Comparison of ENCODE assay signal across 19 cellular contexts in genomic region chr11:103480421-103480820, GRCh38.
A peak's percentile ranks its signal among the peaks of the same experiment; 100 is the strongest.
DNase-seq lines count a peak whose midpoint lies in the region; ATAC-seq and TF ChIP-seq lines count a peak whose summit lies in the region.
"Had no signal": no experiment of that assay in that cellular context is flagged by ENCODE, and none has a peak within 500 bp of the region (broad histone marks: within the 10 kb centered on the region; RNA-seq: fewer than 3 reads in every experiment).

No MANE protein-coding gene starts in this region.

- H3K9me3 ChIP-seq in heart right ventricle: no peaks in the 10 kb centered on the region
- H3K9me3 ChIP-seq: A549, BLaER1 had no signal

- no peak for ATAC-seq in GM21528 (IDR thresholded peaks at IDR 0.05; ENCODE audit: low FRiP score, unreplicated experiment)
- no peak for ATAC-seq in heart right ventricle
- ATAC-seq: A549, GM12878, GM23338 had no signal

- H3K27ac Mint-ChIP-seq in glutamatergic neuron (ENCODE audit: unreplicated experiment): no peak overlapping the region
- H3K27ac Mint-ChIP-seq: CD14-positive monocyte; CD4-positive, alpha-beta memory T cell; GM23338 had no signal

- H3K27ac ChIP-seq in heart right ventricle: no peak overlapping the region
- H3K27ac ChIP-seq: 22Rv1, A549, BLaER1, HL-60 had no signal

- no peak overlapping the region for H3K4me3 ChIP-seq in fibroblast of villous mesenchyme (ENCODE audit: low read depth, low read length)
- H3K4me3 ChIP-seq in heart right ventricle: no peak overlapping the region
- H3K4me3 ChIP-seq: A549, BLaER1, GM12878, GM23338 had no signal

- H3K36me3 ChIP-seq in heart right ventricle: no peaks in the 10 kb centered on the region
- H3K36me3 ChIP-seq: BLaER1 had no signal

- 88 to 90% methylated on average over 4 of the region's 4 CpGs for WGBS in heart right ventricle, 2 donors

- intact Hi-C loops in heart right ventricle (cut with DNase I): no loop called here

- DNase-seq in NCI-H748 (lab: John Stamatoyannopoulos, UW; ENCODE audit: unreplicated experiment) (peak; percentile 1), NCI-H748 treated with DMSO at 0.1 percent for 48 hours (lab: John Stamatoyannopoulos, UW) (no peak), SK-N-DZ (ENCODE audit: low spot score) (peak; percentile 4), fibroblast of villous mesenchyme (ENCODE audit: low read depth) (peak; percentile 27), GM10266 (ENCODE audit: extremely low spot score) (no peak), glutamatergic neuron (no peak), heart right ventricle (no peak)
- DNase-seq: CD4-positive, alpha-beta memory T cell; DMS79 treated with DMSO at 0.1 percent for 48 hours; GF-D8; HCEC 1CT had no signal

- no peak for TF ChIP-seq CTCF in fibroblast of villous mesenchyme (IDR thresholded peaks at IDR 0.05; ENCODE audit: insufficient read depth, low read depth, low read length)
- TF ChIP-seq CTCF in GM10266 (IDR thresholded peaks at IDR 0.05; ENCODE audit: control insufficient read depth, insufficient read depth, low read depth, missing control alignments): no peak
- no peak for TF ChIP-seq CTCF in glutamatergic neuron (IDR thresholded peaks at IDR 0.05; ENCODE audit: partially characterized antibody, unreplicated experiment)
- TF ChIP-seq CTCF in heart right ventricle (IDR thresholded peaks at IDR 0.05): no peak

- no peaks in the 10 kb centered on the region for H3K36me3 Mint-ChIP-seq in glutamatergic neuron (ENCODE audit: unreplicated experiment)
- H3K36me3 Mint-ChIP-seq: CD14-positive monocyte; CD4-positive, alpha-beta memory T cell had no signal

- H3K4me3 Mint-ChIP-seq in glutamatergic neuron (ENCODE audit: unreplicated experiment): no peak overlapping the region
- H3K4me3 Mint-ChIP-seq: CD14-positive monocyte; CD4-positive, alpha-beta memory T cell; GM23338 had no signal

- peaks cover 6% of the 10 kb centered on the region for H3K4me1 Mint-ChIP-seq in glutamatergic neuron (ENCODE audit: low read depth, unreplicated experiment)
- H3K4me1 Mint-ChIP-seq: CD14-positive monocyte; CD4-positive, alpha-beta memory T cell had no signal

- H3K9me3 Mint-ChIP-seq in glutamatergic neuron (ENCODE audit: unreplicated experiment): no peaks in the 10 kb centered on the region
- H3K9me3 Mint-ChIP-seq: CD4-positive, alpha-beta memory T cell; GM23338 had no signal

- no peaks in the 10 kb centered on the region for H3K27me3 ChIP-seq in heart right ventricle
- H3K27me3 ChIP-seq: BLaER1 had no signal

- no peaks in the 10 kb centered on the region for H3K27me3 Mint-ChIP-seq in glutamatergic neuron (ENCODE audit: unreplicated experiment)
- H3K27me3 Mint-ChIP-seq: CD4-positive, alpha-beta memory T cell had no signal

- no peaks in the 10 kb centered on the region for H3K4me1 ChIP-seq in heart right ventricle
- H3K4me1 ChIP-seq: A549, BLaER1 had no signal

Comparison
In these comparisons a context has a peak if more than half of its experiments do, and no peak if none do; other contexts are left out.
1. DNase-seq: peak in NCI-H748 (single experiment), SK-N-DZ (single experiment) and fibroblast of villous mesenchyme (single experiment); none in NCI-H748 treated with DMSO at 0.1 percent for 48 hours (single experiment), GM10266 (single experiment), glutamatergic neuron (single experiment) and heart right ventricle (0 of 2).